Comparison of ENCODE assay signal across 16 cellular contexts in the genomic region with DNA sequence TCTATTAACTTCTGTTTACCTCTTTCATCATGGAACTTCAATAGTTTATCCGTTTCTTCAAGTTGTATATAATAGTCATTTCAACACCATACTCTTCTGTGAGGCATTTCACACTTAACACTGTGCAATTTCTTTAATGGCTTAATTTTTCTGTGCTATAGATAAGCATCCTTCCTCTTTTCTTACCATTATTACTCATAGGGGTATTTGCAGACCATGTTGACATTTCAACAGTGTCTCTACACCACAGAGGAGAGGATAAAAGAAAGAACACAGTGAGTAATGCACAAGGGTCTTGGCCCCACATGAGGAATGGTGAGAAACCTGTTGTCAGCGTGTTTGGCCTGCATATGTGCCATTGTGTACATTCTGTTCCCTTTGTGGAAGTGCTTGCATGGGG.
DNase-seq lines count a peak whose midpoint lies in the region; ATAC-seq lines count a peak whose summit lies in the region.
"Had no signal": no experiment of that assay in that cellular context is flagged by ENCODE, and none has a peak within 500 bp of the region (broad histone marks: within the 10 kb centered on the region; RNA-seq: fewer than 3 reads in every experiment).

No MANE protein-coding gene starts in this region.

- H3K18ac ChIP-seq in mesenchymal stem cell (ENCODE audit: low read depth in 1 of 2, low read length in 2 of 2) (no peak overlapping the region), mesendoderm (ENCODE audit: low read length) (no peak overlapping the region)

- no peak overlapping the region for H2BK15ac ChIP-seq in mesenchymal stem cell (ENCODE audit: low read depth, poor library complexity, severe bottlenecking)
- no peak overlapping the region for H2BK15ac ChIP-seq in mesendoderm (replicated peaks; ENCODE audit: low read depth)

- peaks cover 0 to 3% (median 0%) of the 10 kb centered on the region in 5 donors for H3K36me3 Mint-ChIP-seq in naive thymus-derived CD4-positive, alpha-beta T cell
- H3K36me3 Mint-ChIP-seq: CD8-positive, alpha-beta T cell; IgD-negative memory B cell had no signal

- H3K4me1 ChIP-seq in mesenchymal stem cell (ENCODE audit: control insufficient read depth, insufficient read depth, low read depth, low read length), result no peaks in the 10 kb centered on the region
- no peaks in the 10 kb centered on the region for H3K4me1 ChIP-seq in naive thymus-derived CD4-positive, alpha-beta T cell (ENCODE audit: control insufficient read depth in 2 of 2, insufficient read depth in 2 of 2, low read length in 2 of 2)
- no peaks in the 10 kb centered on the region for H3K4me1 ChIP-seq in mesendoderm (ENCODE audit: control insufficient read depth, low read depth, low read length)
- H3K4me1 ChIP-seq: BLaER1 treated with 17β-estradiol and CSF1 and Interleukin-3, amounts not matched to agents 10 nM and 100 nM had no signal

- H4K8ac ChIP-seq in mesenchymal stem cell (ENCODE audit: low read length) (no peak overlapping the region), mesendoderm (ENCODE audit: low read depth, low read length) (no peak overlapping the region)

- no peaks in the 10 kb centered on the region for H3K79me2 ChIP-seq in mesendoderm (ENCODE audit: control insufficient read depth, insufficient read depth, low read length)

- no peaks in the 10 kb centered on the region for H3K36me3 ChIP-seq in mesenchymal stem cell (ENCODE audit: control insufficient read depth in 1 of 2, insufficient read depth in 2 of 2, low read depth in 1 of 2, low read length in 2 of 2)
- H3K36me3 ChIP-seq in naive thymus-derived CD4-positive, alpha-beta T cell (ENCODE audit: control insufficient read depth in 2 of 3, insufficient read depth in 3 of 3, low read length in 3 of 3), result no peaks in the 10 kb centered on the region
- H3K36me3 ChIP-seq in mesendoderm (ENCODE audit: control insufficient read depth, insufficient read depth, low read length), result no peaks in the 10 kb centered on the region
- H3K36me3 ChIP-seq: BLaER1 treated with 17β-estradiol and CSF1 and Interleukin-3, amounts not matched to agents 10 nM and 100 nM had no signal

- no peak overlapping the region for H3K56ac ChIP-seq in mesendoderm (ENCODE audit: low read length)

- ATAC-seq in HG02610 (IDR thresholded peaks at IDR 0.05; ENCODE audit: unreplicated experiment), result peak; percentile 61
- ATAC-seq in HG03097 (IDR thresholded peaks at IDR 0.05; ENCODE audit: low FRiP score, unreplicated experiment), result no peak
- ATAC-seq in naive thymus-derived CD4-positive, alpha-beta T cell, result no peak
- ATAC-seq: CD8-positive, alpha-beta T cell; HepG2 had no signal

- H3K4me1 Mint-ChIP-seq in naive thymus-derived CD4-positive, alpha-beta T cell, result no peaks in the 10 kb centered on the region
- H3K4me1 Mint-ChIP-seq: B cell, IgD-negative memory B cell had no signal

- no peak overlapping the region for H3K4me3 Mint-ChIP-seq in naive thymus-derived CD4-positive, alpha-beta T cell
- H3K4me3 Mint-ChIP-seq: B cell; CD8-positive, alpha-beta T cell; H9; IgD-negative memory B cell had no signal

- no peak overlapping the region for H2BK12ac ChIP-seq in mesenchymal stem cell (ENCODE audit: low read length in 2 of 2)

- no peak overlapping the region for H3K27ac Mint-ChIP-seq in naive thymus-derived CD4-positive, alpha-beta T cell
- H3K27ac Mint-ChIP-seq: B cell; CD8-positive, alpha-beta T cell; H9; IgD-negative memory B cell had no signal

- POLR2A ChIA-PET in naive thymus-derived CD4-positive, alpha-beta T cell (lab: Charles Lee), result no interaction called here

- H3K27me3 Mint-ChIP-seq in naive thymus-derived CD4-positive, alpha-beta T cell, result no peaks in the 10 kb centered on the region
- H3K27me3 Mint-ChIP-seq: B cell, IgD-negative memory B cell had no signal

- H4K5ac ChIP-seq in mesendoderm (ENCODE audit: low read length), result no peak overlapping the region

- H2BK120ac ChIP-seq in mesenchymal stem cell (ENCODE audit: low read depth, low read length), result no peak overlapping the region
- H2BK120ac ChIP-seq in mesendoderm (ENCODE audit: low read depth, low read length), result no peak overlapping the region

- H3K9ac ChIP-seq in mesenchymal stem cell (ENCODE audit: low read length) (no peak overlapping the region), mesendoderm (ENCODE audit: low read length) (no peak overlapping the region)
- H3K9ac ChIP-seq: BLaER1 treated with 17β-estradiol and CSF1 and Interleukin-3, amounts not matched to agents 10 nM and 100 nM had no signal

- 89% methylated on average over 2 of the region's 2 CpGs for WGBS in mesenchymal stem cell
- WGBS in mesendoderm (ENCODE audit: extremely low coverage, insufficient coverage, low lambda C conversion rate), result no CpG with 5 or more reads among the region's 2 CpGs

- peaks cover 0 to 22% (median 8%) of the 10 kb centered on the region in 11 donors for H3K9me3 Mint-ChIP-seq in naive thymus-derived CD4-positive, alpha-beta T cell

- DNase-seq in NCI-H69 (lab: John Stamatoyannopoulos, UW), result peak; percentile 56
- DNase-seq in mesenchymal stem cell, result peak; percentile 1
- no peak for DNase-seq in naive thymus-derived CD4-positive, alpha-beta T cell
- no peak for DNase-seq in mesendoderm
- DNase-seq: Calu3; CD8-positive, alpha-beta T cell; DMS79 treated with DMSO at 0.1 percent for 48 hours; GF-D8; H9 had no signal

- H3K4ac ChIP-seq in mesenchymal stem cell (ENCODE audit: low read depth in 1 of 2, low read length in 2 of 2), result no peak overlapping the region
- no peak overlapping the region for H3K4ac ChIP-seq in mesendoderm (ENCODE audit: low read depth, low read length)

- no peak overlapping the region for H2AK5ac ChIP-seq in mesenchymal stem cell (ENCODE audit: low read length, severe bottlenecking)
- no peak overlapping the region for H2AK5ac ChIP-seq in mesendoderm (ENCODE audit: low read length)

- H4K91ac ChIP-seq in mesenchymal stem cell (ENCODE audit: low read length), result no peak overlapping the region

- H3K4me2 ChIP-seq in mesenchymal stem cell (ENCODE audit: low read length, poor library complexity, severe bottlenecking) (no peak overlapping the region), mesendoderm (ENCODE audit: low read length) (no peak overlapping the region)
- H3K4me2 ChIP-seq: BLaER1 treated with 17β-estradiol and CSF1 and Interleukin-3, amounts not matched to agents 10 nM and 100 nM had no signal

- no peak overlapping the region for H2AFZ ChIP-seq in mesenchymal stem cell (ENCODE audit: low read depth, low read length)

- no peak overlapping the region for H3K23ac ChIP-seq in mesenchymal stem cell (ENCODE audit: low read length in 2 of 2)
- no peak overlapping the region for H3K23ac ChIP-seq in mesendoderm (ENCODE audit: low read length)

- H2BK5ac ChIP-seq in mesenchymal stem cell (ENCODE audit: low read depth, low read length, poor library complexity, severe bottlenecking), result no peak overlapping the region
- H2BK5ac ChIP-seq in mesendoderm (ENCODE audit: low read length), result no peak overlapping the region

- H3K4me3 ChIP-seq in mesenchymal stem cell (ENCODE audit: insufficient read depth in 1 of 2, low read depth in 1 of 2, low read length in 2 of 2), result no peak overlapping the region
- H3K4me3 ChIP-seq in naive thymus-derived CD4-positive, alpha-beta T cell (ENCODE audit: low read length), result no peak overlapping the region
- no peak overlapping the region for H3K4me3 ChIP-seq in mesendoderm (ENCODE audit: low read length)
- H3K4me3 ChIP-seq: BLaER1 treated with 17β-estradiol and CSF1 and Interleukin-3, amounts not matched to agents 10 nM and 100 nM had no signal

- no peaks in the 10 kb centered on the region for H3K79me1 ChIP-seq in mesenchymal stem cell (replicated peaks; ENCODE audit: low read length, poor library complexity, severe bottlenecking)
- no peaks in the 10 kb centered on the region for H3K79me1 ChIP-seq in mesendoderm (ENCODE audit: low read length)

- H3K27ac ChIP-seq in mesenchymal stem cell (ENCODE audit: low read length, poor library complexity, severe bottlenecking) (no peak overlapping the region), mesendoderm (ENCODE audit: low read depth, low read length) (no peak overlapping the region)
- H3K27ac ChIP-seq in naive thymus-derived CD4-positive, alpha-beta T cell (ENCODE audit: low read depth, low read length), result no peak overlapping the region
- H3K27ac ChIP-seq: BLaER1 treated with 17β-estradiol and CSF1 and Interleukin-3, amounts not matched to agents 10 nM and 100 nM; HL-60 had no signal

- H3K27me3 ChIP-seq in mesenchymal stem cell (ENCODE audit: control insufficient read depth in 1 of 2, insufficient read depth in 1 of 2, low read length in 2 of 2) (no peaks in the 10 kb centered on the region), mesendoderm (ENCODE audit: insufficient read depth, low read length, poor library complexity) (no peaks in the 10 kb centered on the region)
- H3K27me3 ChIP-seq in naive thymus-derived CD4-positive, alpha-beta T cell (ENCODE audit: control insufficient read depth in 2 of 2, insufficient read depth in 2 of 2, low read length in 2 of 2), result no peaks in the 10 kb centered on the region
- H3K27me3 ChIP-seq: BLaER1 treated with 17β-estradiol and CSF1 and Interleukin-3, amounts not matched to agents 10 nM and 100 nM had no signal

- H3K9me3 ChIP-seq in mesenchymal stem cell (ENCODE audit: control insufficient read depth, low read length), result peaks cover 22% of the 10 kb centered on the region
- no peaks in the 10 kb centered on the region for H3K9me3 ChIP-seq in naive thymus-derived CD4-positive, alpha-beta T cell (ENCODE audit: control insufficient read depth in 2 of 3, low read length in 3 of 3)

- intact Hi-C loops in naive thymus-derived CD4-positive, alpha-beta T cell (cut with micrococcal nuclease), result no loop called here

- CTCF ChIA-PET in naive thymus-derived CD4-positive, alpha-beta T cell (lab: Charles Lee), result no interaction called here

- H3K14ac ChIP-seq in mesenchymal stem cell (ENCODE audit: low read length in 2 of 2), result no peak overlapping the region

Comparison
In these comparisons a context has a peak if more than half of its experiments do, and no peak if none do; other contexts are left out.
1. DNase-seq: peak in NCI-H69 (single experiment) and mesenchymal stem cell (single experiment); none in naive thymus-derived CD4-positive, alpha-beta T cell (0 of 9) and mesendoderm (single experiment).